12 cellular contexts compared by ENCODE assay signal in the genomic region with DNA sequence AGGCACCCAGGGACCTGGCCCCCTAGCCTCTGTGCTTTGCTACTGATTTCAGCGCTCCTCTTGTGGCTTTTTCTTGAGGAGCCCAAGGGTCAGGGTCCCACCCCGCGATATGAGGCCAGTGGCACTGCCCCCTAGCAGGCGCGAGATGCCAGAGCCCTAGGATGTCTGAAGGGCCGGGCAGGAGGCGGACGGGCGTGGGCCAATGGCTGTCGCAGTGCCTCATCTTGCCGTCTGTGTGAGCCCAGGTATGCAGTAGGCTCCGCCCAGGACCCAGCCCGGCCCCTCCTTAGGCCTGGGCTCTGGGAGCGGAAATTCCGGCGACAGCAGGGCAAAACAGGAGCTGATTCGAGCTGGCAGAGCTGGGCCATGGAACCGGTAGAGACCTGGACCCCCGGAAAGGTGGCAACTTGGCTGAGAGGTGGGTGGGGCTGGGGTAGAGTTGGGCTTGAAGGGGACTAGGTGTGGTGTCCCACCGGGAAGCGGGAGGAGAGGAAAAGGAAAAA. TPM values are rescaled to one million over a fixed set of nuclear protein-coding genes. Genes with fewer than 3 reads are reported as not detected.
DNase-seq lines count a peak whose midpoint lies in the region; ATAC-seq and TF ChIP-seq lines count a peak whose summit lies in the region.
"Had no signal": no experiment of that assay in that cellular context is flagged by ENCODE, and none has a peak within 500 bp of the region (broad histone marks: within the 10 kb centered on the region; RNA-seq: fewer than 3 reads in every experiment).

Gene CNKSR1, plus strand, starts transcription at position 310 of the 503 bp plus-strand sequence. Its CDS starts 57 bp downstream, at position 367.

- H3K9me3 ChIP-seq in prostate gland, result no peaks in the 10 kb centered on the region

- intact Hi-C loops in prostate gland (cut with DNase I), result no loop called here

- no peaks in the 10 kb centered on the region for H3K9me3 Mint-ChIP-seq in HFFc6
- H3K9me3 Mint-ChIP-seq: activated B cell treated with CpG ODN at 0.5 μM for 24 hours; dendritic cell treated with granulocyte-macrophage colony-stimulating factor and Interleukin-4, amounts not matched to agents 40 ng/mL and 50 ng/mL, for 4 days; natural killer cell treated with Interleukin-12 subunit alpha and Interleukin-12 subunit beta and Interleukin-15 and Interleukin-18, amount 100 ng/mL, for 72 hours had no signal

- peaks cover 5% of the 10 kb centered on the region; the same call in 1 of the 2 replicates for H3K4me1 Mint-ChIP-seq in HFFc6 (ENCODE audit: low read depth)
- H3K4me1 Mint-ChIP-seq: activated B cell treated with CpG ODN at 0.5 μM for 24 hours had no signal

- no peak within 1 kb of the TSS for H3K27ac Mint-ChIP-seq in HFFc6
- H3K27ac Mint-ChIP-seq: activated B cell treated with CpG ODN at 0.5 μM for 24 hours; dendritic cell treated with granulocyte-macrophage colony-stimulating factor and Interleukin-4, amounts not matched to agents 40 ng/mL and 50 ng/mL, for 4 days; natural killer cell treated with Interleukin-12 subunit alpha and Interleukin-12 subunit beta and Interleukin-15 and Interleukin-18, amount 100 ng/mL, for 72 hours had no signal

- no peak within 1 kb of the TSS for H3K4me3 Mint-ChIP-seq in HFFc6
- H3K4me3 Mint-ChIP-seq: activated B cell treated with CpG ODN at 0.5 μM for 24 hours; dendritic cell treated with granulocyte-macrophage colony-stimulating factor and Interleukin-4, amounts not matched to agents 40 ng/mL and 50 ng/mL, for 4 days; natural killer cell treated with Interleukin-12 subunit alpha and Interleukin-12 subunit beta and Interleukin-15 and Interleukin-18, amount 100 ng/mL, for 72 hours had no signal

- no peaks in the 10 kb centered on the region for H3K36me3 Mint-ChIP-seq in HFFc6 (ENCODE audit: low read depth)
- H3K36me3 Mint-ChIP-seq: natural killer cell treated with Interleukin-12 subunit alpha and Interleukin-12 subunit beta and Interleukin-15 and Interleukin-18, amount 100 ng/mL, for 72 hours had no signal

- H3K36me3 ChIP-seq in prostate gland, result no peaks in the 10 kb centered on the region

- H3K27me3 ChIP-seq in prostate gland (replicated peaks; ENCODE audit: insufficient read depth), result no peaks in the 10 kb centered on the region

- H3K4me1 ChIP-seq in prostate gland (replicated peaks), result no peaks in the 10 kb centered on the region

- peak within 1 kb of the TSS; percentile 29 to 43 for H3K4me3 ChIP-seq in prostate gland

- 0 out of 2 replicates have a peak, but pooled peaks have one; percentile 10 for TF ChIP-seq CTCF in HFFc6 (IDR thresholded peaks at IDR 0.05)
- peak in 1 of 4 experiments; percentile 38 for TF ChIP-seq CTCF in prostate gland (IDR thresholded peaks at IDR 0.05)

- ATAC-seq in esophagus mucosa, result peak; percentile 84

- H3K27ac ChIP-seq in prostate gland, result peak within 1 kb of the TSS; percentile 35 to 54

- DNase-seq in HFFc6, result no peak
- DNase-seq in NCI-H526 (lab: John Stamatoyannopoulos, UW), result peak; percentile 50 to 77
- peak; percentile 73 for DNase-seq in prostate gland (ENCODE audit: low spot score)
- no peak for DNase-seq in cerebellar cortex (ENCODE audit: low spot score)
- no peak for DNase-seq in OCI-M2 (lab: John Stamatoyannopoulos, UW; ENCODE audit: unreplicated experiment)
- DNase-seq in NCI-H1417 treated with DMSO at 0.1 percent for 48 hours (lab: John Stamatoyannopoulos, UW), result no peak
- DNase-seq in stimulated activated naive CD4-positive, alpha-beta T cell treated with Interleukin-2 at 50 U/mL for 16 hours (lab: John Stamatoyannopoulos, UW), result no peak
- DNase-seq: activated B cell treated with CpG ODN at 0.5 μM for 24 hours, NCI-H1092 had no signal

- peaks cover 3% of the 10 kb centered on the region for H3K27me3 Mint-ChIP-seq in HFFc6 (ENCODE audit: insufficient read depth)
- H3K27me3 Mint-ChIP-seq: activated B cell treated with CpG ODN at 0.5 μM for 24 hours; dendritic cell treated with granulocyte-macrophage colony-stimulating factor and Interleukin-4, amounts not matched to agents 40 ng/mL and 50 ng/mL, for 4 days had no signal

- peak; percentile 44 for TF ChIP-seq POLR2A in prostate gland (IDR thresholded peaks at IDR 0.05)

- WGBS in prostate gland, result 25% methylated on average over 21 of the region's 21 CpGs

RNA-seq across cellular contexts. Expression of gene CNKSR1, which starts in this region (rescaled TPM):
- under 1 TPM; 0.19 to 0.57 (median 0.33) TPM for total RNA-seq in HFFc6 (2021; fragmentation: NEBNext Ultra II Directional; extraction: Animal tissue kit (Norgen Biotek cat#: 25700))
- 19.7 TPM for total RNA-seq in esophagus mucosa
- total RNA-seq in prostate gland, result 10 to 100 TPM; 24.8 to 32.4 TPM

Comparison
In these comparisons a context has a peak if more than half of its experiments do, and no peak if none do; other contexts are left out.
1. RNA of gene CNKSR1 (total RNA-seq): 24.8 to 32.4 TPM in prostate gland and 19.7 TPM in esophagus mucosa (single experiment); 0.19 to 0.57 TPM in HFFc6; every median in the first group is over 10 times any median in the second.
2. DNase-seq: peak in NCI-H526 (2 of 2) and prostate gland (single experiment); none in HFFc6 (single experiment), cerebellar cortex (single experiment), OCI-M2 (single experiment), NCI-H1417 treated with DMSO at 0.1 percent for 48 hours (single experiment) and stimulated activated naive CD4-positive, alpha-beta T cell treated with Interleukin-2 at 50 U/mL for 16 hours (single experiment).